8 cellular contexts compared by ENCODE assay signal in genomic region chr16:56317998-56318912, GRCh38.
DNase-seq lines count a peak whose midpoint lies in the region; ATAC-seq and TF ChIP-seq lines count a peak whose summit lies in the region.

No MANE protein-coding gene starts in this region.

- H3K4me3 ChIP-seq in AG04449 (ENCODE audit: low read depth, low read length) = peak overlapping the region; percentile 33

- TF ChIP-seq CTCF in AG04449 (IDR thresholded peaks at IDR 0.05; ENCODE audit: insufficient read depth, low read length, missing control alignments) = peak; percentile 97

- peak overlapping the region; percentile 30 for H3K4me3 Mint-ChIP-seq in dendritic cell treated with granulocyte-macrophage colony-stimulating factor and Interleukin-4, amounts not matched to agents 40 ng/mL and 50 ng/mL, for 4 days

- peaks cover 7% of the 10 kb centered on the region for H3K4me1 Mint-ChIP-seq in dendritic cell treated with granulocyte-macrophage colony-stimulating factor and Interleukin-4, amounts not matched to agents 40 ng/mL and 50 ng/mL, for 4 days (ENCODE audit: low read depth)

- POLR2A ChIA-PET in AG04449 (lab: Yijun Ruan, JAX) = no interaction called here

- peaks cover 13% of the 10 kb centered on the region for H3K27me3 Mint-ChIP-seq in dendritic cell treated with granulocyte-macrophage colony-stimulating factor and Interleukin-4, amounts not matched to agents 40 ng/mL and 50 ng/mL, for 4 days

- ATAC-seq in GM18861 (IDR thresholded peaks at IDR 0.05; ENCODE audit: unreplicated experiment) = peak; percentile 95
- peak; percentile 88 for ATAC-seq in HG03103 (IDR thresholded peaks at IDR 0.05; ENCODE audit: low read depth, unreplicated experiment)
- ATAC-seq in left lobe of liver = peak; percentile 98

- DNase-seq in AG04449 (ENCODE audit: low read depth, low spot score) (no peak), NCI-H510A treated with DMSO at 0.1 percent for 48 hours (lab: John Stamatoyannopoulos, UW) (peak; percentile 76), left lobe of liver (ENCODE audit: low spot score) (peak; percentile 86)
- DNase-seq in activated CD4-positive, alpha-beta T cell treated with anti-CD3 and anti-CD28 coated beads, Interleukin-2, amount 50 U/mL, for 48 hours = peak; percentile 81 to 85
- DNase-seq in stimulated activated CD4-positive, alpha-beta T cell treated with anti-CD3 and anti-CD28 coated beads, Interleukin-4, amount 100 ng/mL, for 1 hour = peak; percentile 74

- intact Hi-C loops in dendritic cell treated with granulocyte-macrophage colony-stimulating factor and Interleukin-4, amounts not matched to agents 40 ng/mL and 50 ng/mL, for 4 days (cut with micrococcal nuclease) = loop anchor here (1.0 to 10.0 kb wide), 5 partner anchors 113 to 863 kb away; no protein-coding TSS in a partner anchor

- H3K9me3 Mint-ChIP-seq in dendritic cell treated with granulocyte-macrophage colony-stimulating factor and Interleukin-4, amounts not matched to agents 40 ng/mL and 50 ng/mL, for 4 days = no peaks in the 10 kb centered on the region

- H3K36me3 Mint-ChIP-seq in dendritic cell treated with granulocyte-macrophage colony-stimulating factor and Interleukin-4, amounts not matched to agents 40 ng/mL and 50 ng/mL, for 4 days (ENCODE audit: low read depth) = no peaks in the 10 kb centered on the region

- CTCF ChIA-PET in AG04449 (lab: Yijun Ruan, JAX) = interaction anchor here (0.6 to 7.6 kb wide), 51 partner anchors 8 to 853 kb away, joined by 3 to 224 read pairs (median 4); no protein-coding TSS in a partner anchor

- H3K27ac Mint-ChIP-seq in dendritic cell treated with granulocyte-macrophage colony-stimulating factor and Interleukin-4, amounts not matched to agents 40 ng/mL and 50 ng/mL, for 4 days = no peak overlapping the region
